In genomic region chr17:80195671-80196529, GRCh38 we compare ENCODE assay signal across 9 cellular contexts. TPM values are rescaled to one million over a fixed set of nuclear protein-coding genes. Genes with fewer than 3 reads are reported as not detected.
DNase-seq lines count a peak whose midpoint lies in the region; ATAC-seq, FAIRE-seq and TF ChIP-seq lines count a peak whose summit lies in the region.
"Had no signal": no experiment of that assay in that cellular context is flagged by ENCODE, and none has a peak within 500 bp of the region (broad histone marks: within the 10 kb centered on the region; RNA-seq: fewer than 3 reads in every experiment).

No MANE protein-coding gene starts in this region.

- BruUV-seq in endothelial cell of umbilical vein (replicated peaks; lab: Mats Ljungman, UMichigan) = no TSS peak

- no peaks in the 10 kb centered on the region for H3K4me1 ChIP-seq in endothelial cell of umbilical vein (ENCODE audit: control insufficient read depth, extremely low read depth, insufficient read depth, low read length)
- H3K4me1 ChIP-seq: HAP-1 had no signal

- no peaks in the 10 kb centered on the region for H3K79me2 ChIP-seq in endothelial cell of umbilical vein (ENCODE audit: control insufficient read depth, insufficient read depth, low read length)

- H3K4me2 ChIP-seq in endothelial cell of umbilical vein (ENCODE audit: insufficient read depth, low read length) = no peak overlapping the region

- peaks cover 11% of the 10 kb centered on the region for H3K27me3 Mint-ChIP-seq in activated CD8-positive, alpha-beta T cell treated with anti-CD3 and anti-CD28 coated beads, Interleukin-2, amount 10 ng/mL, durations not matched to agents 7 days and 5 days (ENCODE audit: low read depth)

- ATAC-seq in activated CD8-positive, alpha-beta T cell treated with anti-CD3 and anti-CD28 coated beads, Interleukin-2, amount 10 ng/mL, durations not matched to agents 7 days and 5 days = no peak

- H3K36me3 Mint-ChIP-seq in activated CD8-positive, alpha-beta T cell treated with anti-CD3 and anti-CD28 coated beads, Interleukin-2, amount 10 ng/mL, durations not matched to agents 7 days and 5 days (ENCODE audit: low read depth) = no peaks in the 10 kb centered on the region

- no peak for TF ChIP-seq POLR2A in endothelial cell of umbilical vein (IDR thresholded peaks at IDR 0.05; ENCODE audit: low read depth, low read length)

- POLR2A ChIA-PET in activated CD8-positive, alpha-beta T cell treated with anti-CD3 and anti-CD28 coated beads, Interleukin-2, amount 10 ng/mL, durations not matched to agents 7 days and 5 days (lab: Charles Lee) = interaction anchor here (0.6 to 1.7 kb wide), 2 partner anchors 68 to 111 kb away, joined by 3 to 4 read pairs; no protein-coding TSS in a partner anchor
- POLR2A ChIA-PET in endothelial cell of umbilical vein (lab: Charles Lee) = no interaction called here

- CTCF ChIA-PET in activated CD8-positive, alpha-beta T cell treated with anti-CD3 and anti-CD28 coated beads, Interleukin-2, amount 10 ng/mL, durations not matched to agents 7 days and 5 days (lab: Charles Lee) = interaction anchor here (0.6 to 2.4 kb wide), 19 partner anchors 8 to 693 kb away, joined by 3 to 17 read pairs (median 4); no protein-coding TSS in a partner anchor
- CTCF ChIA-PET in endothelial cell of umbilical vein (lab: Charles Lee) = interaction anchor here (0.6 to 3.2 kb wide), 57 partner anchors 8 to 785 kb away, joined by 3 to 46 read pairs (median 6); partner anchors contain the start of genes ENDOV, GAA, RNF213 and SGSH

- dilution Hi-C loops in endothelial cell of umbilical vein (cut with MboI; ENCODE audit: extremely low pct_ligation_motif_present, low sequenced_read_pairs) = no loop called here

- no peaks in the 10 kb centered on the region for H3K9me3 Mint-ChIP-seq in activated CD8-positive, alpha-beta T cell treated with anti-CD3 and anti-CD28 coated beads, Interleukin-2, amount 10 ng/mL, durations not matched to agents 7 days and 5 days (ENCODE audit: insufficient read depth)

- H4K20me1 ChIP-seq in endothelial cell of umbilical vein (replicated peaks; ENCODE audit: control insufficient read depth, extremely low read depth, insufficient read depth, low read length) = no peaks in the 10 kb centered on the region

- intact Hi-C loops in endothelial cell of umbilical vein (cut with micrococcal nuclease) = loop anchor here (1.0 to 5.0 kb wide), 2 partner anchors 66 to 165 kb away; partner anchors contain the start of gene RNF213

- H3K9me3 ChIP-seq in endothelial cell of umbilical vein (replicated peaks; ENCODE audit: control insufficient read depth, insufficient read depth, low read length) = no peaks in the 10 kb centered on the region
- H3K9me3 ChIP-seq: HAP-1 had no signal

- no peak overlapping the region for H2AFZ ChIP-seq in endothelial cell of umbilical vein (ENCODE audit: low read depth, low read length)

- H3K9ac ChIP-seq in endothelial cell of umbilical vein (replicated peaks; ENCODE audit: extremely low read depth, insufficient read depth, low read length) = no peak overlapping the region

- DNase-seq in AML-193 (lab: John Stamatoyannopoulos, UW) (peak; percentile 5 to 38), HuH-7 (ENCODE audit: low spot score) (peak; percentile 51), endothelial cell of umbilical vein (ENCODE audit: low read depth, low spot score) (peak; percentile 24), NCI-H128 (lab: John Stamatoyannopoulos, UW; ENCODE audit: unreplicated experiment) (no peak), NCI-H2029 treated with DMSO at 0.1 percent for 48 hours (lab: John Stamatoyannopoulos, UW) (no peak), superior temporal gyrus (ENCODE audit: extremely low spot score) (no peak)
- peak; percentile 60 for DNase-seq in activated CD8-positive, alpha-beta T cell treated with anti-CD3 and anti-CD28 coated beads, Interleukin-2, amount 10 ng/mL, durations not matched to agents 7 days and 5 days
- peak; percentile 58 for DNase-seq in stimulated activated CD4-positive, alpha-beta T cell treated with anti-CD3 and anti-CD28 coated beads, Interleukin-12 subunit alpha, Interleukin-12 subunit beta, amount 100 ng/mL, for 4 hours

- H3K4me3 ChIP-seq in endothelial cell of umbilical vein (replicated peaks in 1 of 3; ENCODE audit: insufficient read depth in 1 of 3, low read depth in 1 of 3, low read length in 3 of 3) = no peak overlapping the region
- H3K4me3 ChIP-seq: HAP-1 had no signal

- no peak overlapping the region for H3K27ac ChIP-seq in endothelial cell of umbilical vein (ENCODE audit: insufficient read depth, low read depth, low read length)

- H3K4me3 Mint-ChIP-seq in activated CD8-positive, alpha-beta T cell treated with anti-CD3 and anti-CD28 coated beads, Interleukin-2, amount 10 ng/mL, durations not matched to agents 7 days and 5 days = no peak overlapping the region

- H3K4me1 Mint-ChIP-seq in activated CD8-positive, alpha-beta T cell treated with anti-CD3 and anti-CD28 coated beads, Interleukin-2, amount 10 ng/mL, durations not matched to agents 7 days and 5 days (ENCODE audit: low read depth) = no peaks in the 10 kb centered on the region

- peaks cover 0 to 5% of the 10 kb centered on the region in 2 experiments for H3K27me3 ChIP-seq in endothelial cell of umbilical vein (ENCODE audit: control insufficient read depth in 2 of 2, insufficient read depth in 2 of 2, low read length in 2 of 2)

- no peaks in the 10 kb centered on the region for H3K36me3 ChIP-seq in endothelial cell of umbilical vein (ENCODE audit: control insufficient read depth in 2 of 2, extremely low read depth in 1 of 2, insufficient read depth in 2 of 2, low read length in 2 of 2)
- H3K36me3 ChIP-seq: HAP-1 had no signal

- FAIRE-seq in endothelial cell of umbilical vein (lab: Jason Lieb, UNC) = peak; percentile 74

- peak; percentile 89 to 92 for TF ChIP-seq CTCF in endothelial cell of umbilical vein (IDR thresholded peaks at IDR 0.05; ENCODE audit: extremely low read depth in 1 of 2, insufficient read depth in 1 of 2, low read depth in 1 of 2, low read length in 2 of 2)

- H3K27ac Mint-ChIP-seq in activated CD8-positive, alpha-beta T cell treated with anti-CD3 and anti-CD28 coated beads, Interleukin-2, amount 10 ng/mL, durations not matched to agents 7 days and 5 days = no peak overlapping the region

- no peaks in the 10 kb centered on the region for H3K9me1 ChIP-seq in endothelial cell of umbilical vein (replicated peaks; ENCODE audit: control insufficient read depth, extremely low read depth, insufficient read depth, low read length)

TF ChIP-seq in endothelial cell of umbilical vein, 7 proteins besides CTCF, POLR2A, EP300 and RAD21 (continues in another document):
- no peak for TF ChIP-seq FOS (IDR thresholded peaks at IDR 0.05; ENCODE audit: borderline replicate concordance, insufficient read depth, low read length)
- no peak for TF ChIP-seq EZH2 (IDR thresholded peaks at IDR 0.05; ENCODE audit: borderline replicate concordance, low read depth, low read length, severe bottlenecking)

RNA-seq across cellular contexts. Expression of gene SGSH, which starts 24.2 kb away (rescaled TPM):
- total RNA-seq in activated CD8-positive, alpha-beta T cell treated with anti-CD3 and anti-CD28 coated beads, Interleukin-2, amount 10 ng/mL, durations not matched to agents 7 days and 5 days = 1 to 10 TPM; 6.9 to 8.2 TPM
- total RNA-seq in endothelial cell of umbilical vein = 66.0 and 81.4 TPM in 2 replicates
- 191 and 217 TPM in 2 replicates for polyA plus RNA-seq in endothelial cell of umbilical vein
- polyA plus RNA-seq in endothelial cell of umbilical vein (2011; cell fraction: cytosol; rRNA removed) = 81.2 and 86.7 TPM in 2 replicates
- polyA plus RNA-seq in endothelial cell of umbilical vein (2011; cell fraction: nucleus; rRNA removed) = 227 and 262 TPM in 2 replicates
- polyA plus RNA-seq in endothelial cell of umbilical vein (2012) = 56.2 and 64.9 TPM in 2 replicates
- 80.6 and 89.8 TPM in 2 replicates for polyA minus RNA-seq in endothelial cell of umbilical vein
- polyA minus RNA-seq in endothelial cell of umbilical vein (2011; cell fraction: cytosol; rRNA and poly(A)+ RNA removed) = 9.4 TPM
- polyA minus RNA-seq in endothelial cell of umbilical vein (2011; cell fraction: nucleus; rRNA and poly(A)+ RNA removed) = 31.6 and 51.6 TPM in 2 replicates

RNA-seq across cellular contexts. Expression of gene SLC26A11, which starts 24.3 kb away (rescaled TPM):
- total RNA-seq in activated CD8-positive, alpha-beta T cell treated with anti-CD3 and anti-CD28 coated beads, Interleukin-2, amount 10 ng/mL, durations not matched to agents 7 days and 5 days = 1 to 10 TPM; 1.4 to 1.6 TPM
- total RNA-seq in endothelial cell of umbilical vein = 21.2 and 25.2 TPM in 2 replicates
- 33.0 and 36.7 TPM in 2 replicates for polyA plus RNA-seq in endothelial cell of umbilical vein
- polyA plus RNA-seq in endothelial cell of umbilical vein (2011; cell fraction: cytosol; rRNA removed) = 12.7 and 17.7 TPM in 2 replicates
- polyA plus RNA-seq in endothelial cell of umbilical vein (2011; cell fraction: nucleus; rRNA removed) = 64.4 and 75.1 TPM in 2 replicates
- 11.8 and 16.0 TPM in 2 replicates for polyA plus RNA-seq in endothelial cell of umbilical vein (2012)
- polyA minus RNA-seq in endothelial cell of umbilical vein = 14.8 and 24.1 TPM in 2 replicates
- 5.6 TPM for polyA minus RNA-seq in endothelial cell of umbilical vein (2011; cell fraction: cytosol; rRNA and poly(A)+ RNA removed)
- polyA minus RNA-seq in endothelial cell of umbilical vein (2011; cell fraction: nucleus; rRNA and poly(A)+ RNA removed) = 21.7 and 40.3 TPM in 2 replicates

RNA-seq across cellular contexts. Expression of gene CARD14, which starts 26.1 kb away (rescaled TPM):
- not detected for total RNA-seq in activated CD8-positive, alpha-beta T cell treated with anti-CD3 and anti-CD28 coated beads, Interleukin-2, amount 10 ng/mL, durations not matched to agents 7 days and 5 days
- total RNA-seq in endothelial cell of umbilical vein = not detected in 2 replicates
- polyA plus RNA-seq in endothelial cell of umbilical vein = not detected in 2 replicates
- polyA plus RNA-seq in endothelial cell of umbilical vein (2011; cell fraction: cytosol; rRNA removed) = not detected in 2 replicates
- 0.11 TPM in 1 of 2 replicates, not detected in the other for polyA plus RNA-seq in endothelial cell of umbilical vein (2011; cell fraction: nucleus; rRNA removed)
- polyA plus RNA-seq in endothelial cell of umbilical vein (2012) = 0.16 and 0.27 TPM in 2 replicates
- polyA minus RNA-seq in endothelial cell of umbilical vein = not detected in 2 replicates
- 3.8 TPM for polyA minus RNA-seq in endothelial cell of umbilical vein (2011; cell fraction: cytosol; rRNA and poly(A)+ RNA removed)
- 0.19 TPM in 1 of 2 replicates, not detected in the other for polyA minus RNA-seq in endothelial cell of umbilical vein (2011; cell fraction: nucleus; rRNA and poly(A)+ RNA removed)

RNA-seq across cellular contexts. Expression of gene EIF4A3, which starts 49.0 kb away (rescaled TPM):
- total RNA-seq in activated CD8-positive, alpha-beta T cell treated with anti-CD3 and anti-CD28 coated beads, Interleukin-2, amount 10 ng/mL, durations not matched to agents 7 days and 5 days = 100 to 1,000 TPM; 181 to 183 TPM
- 90.4 and 93.8 TPM in 2 replicates for total RNA-seq in endothelial cell of umbilical vein
- 80.3 and 94.5 TPM in 2 replicates for polyA plus RNA-seq in endothelial cell of umbilical vein
- 88.7 and 101 TPM in 2 replicates for polyA plus RNA-seq in endothelial cell of umbilical vein (2011; cell fraction: cytosol; rRNA removed)
- 59.0 and 72.1 TPM in 2 replicates for polyA plus RNA-seq in endothelial cell of umbilical vein (2011; cell fraction: nucleus; rRNA removed)
- 80.3 and 115 TPM in 2 replicates for polyA plus RNA-seq in endothelial cell of umbilical vein (2012)
- 64.9 and 74.4 TPM in 2 replicates for polyA minus RNA-seq in endothelial cell of umbilical vein
- 67.0 TPM for polyA minus RNA-seq in endothelial cell of umbilical vein (2011; cell fraction: cytosol; rRNA and poly(A)+ RNA removed)
- polyA minus RNA-seq in endothelial cell of umbilical vein (2011; cell fraction: nucleus; rRNA and poly(A)+ RNA removed) = 19.9 and 23.8 TPM in 2 replicates

Comparison
In these comparisons a context has a peak if more than half of its experiments do, and no peak if none do; other contexts are left out.
1. DNase-seq: peak in AML-193 (2 of 2), HuH-7 (single experiment), activated CD8-positive, alpha-beta T cell treated with anti-CD3 and anti-CD28 coated beads, Interleukin-2, amount 10 ng/mL, durations not matched to agents 7 days and 5 days (single experiment), endothelial cell of umbilical vein (single experiment) and stimulated activated CD4-positive, alpha-beta T cell treated with anti-CD3 and anti-CD28 coated beads, Interleukin-12 subunit alpha, Interleukin-12 subunit beta, amount 100 ng/mL, for 4 hours (single experiment); none in NCI-H128 (single experiment), NCI-H2029 treated with DMSO at 0.1 percent for 48 hours (single experiment) and superior temporal gyrus (single experiment).